In genomic region chr18:58321986-58322385, GRCh38 we compare ENCODE assay signal across 8 cellular contexts.
DNase-seq lines count a peak whose midpoint lies in the region; ATAC-seq and TF ChIP-seq lines count a peak whose summit lies in the region.

No MANE protein-coding gene starts in this region.

- H3K4me1 Mint-ChIP-seq in naive thymus-derived CD8-positive, alpha-beta T cell, result peaks cover 17 to 26% (median 19%) of the 10 kb centered on the region in 4 donors

- H3K4me3 ChIP-seq in uterus, result no peak overlapping the region

- H3K36me3 ChIP-seq in uterus, result no peaks in the 10 kb centered on the region

- no peaks in the 10 kb centered on the region for H3K9me3 Mint-ChIP-seq in naive thymus-derived CD8-positive, alpha-beta T cell

- POLR2A ChIA-PET in naive thymus-derived CD8-positive, alpha-beta T cell (lab: Charles Lee), result interaction anchor here (0.5 kb wide), 1 partner anchor 50 kb away, joined by 4 read pairs; no protein-coding TSS in a partner anchor

- peaks cover 0 to 2% (median 0%) of the 10 kb centered on the region in 3 donors for H3K36me3 Mint-ChIP-seq in naive thymus-derived CD8-positive, alpha-beta T cell

- intact Hi-C loops in Right ventricle myocardium inferior (cut with DNase I), result loop anchor here (2.0 to 5.0 kb wide), 3 partner anchors 141 to 280 kb away; partner anchors contain the start of gene NEDD4L
- intact Hi-C loops in cardiac septum (cut with DNase I), result loop anchor here (5.0 to 10.0 kb wide), 4 partner anchors 130 to 447 kb away; partner anchors contain the start of gene NEDD4L
- intact Hi-C loops in uterus (cut with DNase I; ENCODE audit: low total_unique reads), result no loop called here

- TF ChIP-seq CTCF in uterus (IDR thresholded peaks at IDR 0.05), result peak; percentile 25 to 50 (median 36)

- H3K4me1 ChIP-seq in uterus, result no peaks in the 10 kb centered on the region

- peak overlapping the region in 9 of 10 donors; percentile 21 to 80 (median 51) for H3K4me3 Mint-ChIP-seq in naive thymus-derived CD8-positive, alpha-beta T cell

- H3K9me3 ChIP-seq in uterus, result no peaks in the 10 kb centered on the region

- peak overlapping the region in 6 of 10 donors; percentile 8 to 88 (median 22) for H3K27ac Mint-ChIP-seq in naive thymus-derived CD8-positive, alpha-beta T cell

- DNase-seq in Right ventricle myocardium inferior (ENCODE audit: missing footprints), result no peak
- no peak for DNase-seq in cardiac septum (ENCODE audit: low spot score)
- DNase-seq in NCI-H774 (lab: John Stamatoyannopoulos, UW), result peak; percentile 49
- peak; percentile 24 for DNase-seq in activated CD8-positive, alpha-beta memory T cell treated with anti-CD3 and anti-CD28 coated beads, Interleukin-2, amount 50 U/mL, for 1 hour (ENCODE audit: extremely low read depth)
- peak; percentile 13 to 78 (median 38) for DNase-seq in naive thymus-derived CD8-positive, alpha-beta T cell
- DNase-seq in uterus, result peak; percentile 30 to 51

- peak; percentile 92 for ATAC-seq in Right ventricle myocardium inferior
- ATAC-seq in HG03469 (IDR thresholded peaks at IDR 0.05; ENCODE audit: unreplicated experiment), result peak; percentile 52
- ATAC-seq in esophagus mucosa, result peak; percentile 97
- peak; percentile 94 to 98 for ATAC-seq in naive thymus-derived CD8-positive, alpha-beta T cell

- H3K27ac ChIP-seq in uterus, result no peak overlapping the region

- H3K27me3 ChIP-seq in uterus, result no peaks in the 10 kb centered on the region

- peaks cover 0 to 2% (median 0%) of the 10 kb centered on the region in 5 donors for H3K27me3 Mint-ChIP-seq in naive thymus-derived CD8-positive, alpha-beta T cell

- no peak for TF ChIP-seq POLR2A in uterus (IDR thresholded peaks at IDR 0.05)

Comparison
In these comparisons a context has a peak if more than half of its experiments do, and no peak if none do; other contexts are left out.
1. DNase-seq: peak in NCI-H774 (single experiment), activated CD8-positive, alpha-beta memory T cell treated with anti-CD3 and anti-CD28 coated beads, Interleukin-2, amount 50 U/mL, for 1 hour (single experiment), naive thymus-derived CD8-positive, alpha-beta T cell (10 of 10) and uterus (2 of 2); none in Right ventricle myocardium inferior (single experiment) and cardiac septum (single experiment).
2. Peak in every context shown above with its lines, with median percentiles within 50 percentile points of each other: ATAC-seq.